Comparison of ENCODE assay signal across 21 cellular contexts in genomic region chr6:89400912-89401399, GRCh38. TPM values are rescaled to one million over a fixed set of nuclear protein-coding genes. Genes with fewer than 3 reads are reported as not detected.
DNase-seq lines count a peak whose midpoint lies in the region; ATAC-seq, FAIRE-seq and TF ChIP-seq lines count a peak whose summit lies in the region.
"Had no signal": no experiment of that assay in that cellular context is flagged by ENCODE, and none has a peak within 500 bp of the region (broad histone marks: within the 10 kb centered on the region; RNA-seq: fewer than 3 reads in every experiment).

No MANE protein-coding gene starts in this region.

- H3K4me1 Mint-ChIP-seq in type B pancreatic cell (ENCODE audit: unreplicated experiment), result peaks cover 8% of the 10 kb centered on the region

- no peak overlapping the region for H3K4me3 ChIP-seq in GM12878
- H3K4me3 ChIP-seq: adrenal gland, MG63 had no signal

- in situ Hi-C loops in GM12878 (cut with MboI), result no loop called here

- peaks cover 4% of the 10 kb centered on the region for H3K36me3 Mint-ChIP-seq in type B pancreatic cell

- H3K4me1 ChIP-seq in GM12878 (ENCODE audit: control insufficient read depth, insufficient read depth, low read length), result peaks cover 8% of the 10 kb centered on the region

- no peak for TF ChIP-seq RAD21 in GM12878 (IDR thresholded peaks at IDR 0.05; ENCODE audit: insufficient read depth, low read depth, low read length)

- DNase-seq in SKM-1 treated with dmso at 0.1 percent for 144 hours (lab: John Stamatoyannopoulos, UW; ENCODE audit: unreplicated experiment) (peak; percentile 49), SKM-1 (lab: John Stamatoyannopoulos, UW; ENCODE audit: unreplicated experiment) (no peak), GM12878 (ENCODE audit: low read depth, low spot score) (no peak), type B pancreatic cell (ENCODE audit: extremely low spot score, unreplicated experiment) (no peak), NCI-H2196 treated with DMSO at 0.1 percent for 48 hours (lab: John Stamatoyannopoulos, UW; ENCODE audit: unreplicated experiment) (no peak), caudate nucleus (lab: John Stamatoyannopoulos, UW) (no peak), dermis blood vessel endothelial cell (no peak)
- DNase-seq: activated gamma-delta T cell treated with Interleukin-2 at 50 U/mL for 16 hours; effector memory CD8-positive, alpha-beta T cell; H9; IMR-90; mesenchymal stem cell; MG63; naive thymus-derived CD8-positive, alpha-beta T cell; NCI-H1930; SIG-M5; stimulated activated CD4-positive, alpha-beta T cell treated with anti-CD3 and anti-CD28 coated beads, Interleukin-4, amount 100 ng/mL, for 4 hours; T-helper 17 cell; WERI-Rb-1 had no signal

- H2AFZ ChIP-seq in GM12878 (ENCODE audit: control insufficient read depth, low read depth, low read length), result no peak overlapping the region

- no peaks in the 10 kb centered on the region for H3K9me3 ChIP-seq in GM12878 (replicated peaks; ENCODE audit: control insufficient read depth, insufficient read depth, low read length)
- H3K9me3 ChIP-seq: adrenal gland, MG63 had no signal

- peaks cover 1% of the 10 kb centered on the region for H3K27me3 Mint-ChIP-seq in type B pancreatic cell
- H3K27me3 Mint-ChIP-seq: naive thymus-derived CD8-positive, alpha-beta T cell had no signal

- CTCF ChIA-PET in GM12878 (lab: Yijun Ruan, JAX), result interaction anchor here (1.2 kb wide), 1 partner anchor 29 kb away, joined by 4 read pairs; no protein-coding TSS in a partner anchor

- ATAC-seq in GM12878, result peak; percentile 42
- ATAC-seq: effector memory CD8-positive, alpha-beta T cell; naive thymus-derived CD8-positive, alpha-beta T cell; T-helper 17 cell had no signal

- SMC1A ChIA-PET in GM12878 (lab: Charles Lee; ENCODE audit: uncharacterized antibody, unreplicated experiment), result interaction anchor here (0.7 to 1.0 kb wide), 3 partner anchors 13 to 29 kb away, joined by 3 to 4 read pairs (median 3); no protein-coding TSS in a partner anchor

- 70% methylated on average over 6 of the region's 6 CpGs for WGBS in GM12878 (ENCODE audit: insufficient coverage, insufficient replicate concordance, low lambda C conversion rate, missing lambda C conversion rate)

- H3K4me2 ChIP-seq in GM12878 (ENCODE audit: control insufficient read depth, insufficient read depth), result no peak overlapping the region

- no peak for TF ChIP-seq CTCF in GM12878 (IDR thresholded peaks at IDR 0.05 in 2 of 3, conservative IDR thresholded peaks at IDR 0.05 in 1 of 3; ENCODE audit: control insufficient read depth in 2 of 3, extremely low read depth in 1 of 3, insufficient read depth in 1 of 3, low read depth in 3 of 3, low read length in 3 of 3)
- no peak for TF ChIP-seq CTCF in type B pancreatic cell (conservative IDR thresholded peaks at IDR 0.05)

- TF ChIP-seq EP300 in GM12878 (IDR thresholded peaks at IDR 0.05; ENCODE audit: borderline replicate concordance in 1 of 2, control insufficient read depth in 1 of 2, low read depth in 2 of 2, low read length in 2 of 2), result no peak

- no peaks in the 10 kb centered on the region for H3K36me3 ChIP-seq in GM12878 (ENCODE audit: control insufficient read depth in 2 of 2, insufficient read depth in 2 of 2, low read length in 1 of 2)
- H3K36me3 ChIP-seq: adrenal gland, MG63 had no signal

- no peak overlapping the region for H3K9ac ChIP-seq in GM12878 (ENCODE audit: control insufficient read depth, insufficient read depth, low read length)

- BruUV-seq in GM12878 (replicated peaks; lab: Mats Ljungman, UMichigan), result no TSS peak

- no peak for FAIRE-seq in GM12878 (lab: Jason Lieb, UNC)

- H3K4me3 Mint-ChIP-seq in type B pancreatic cell, result no peak overlapping the region
- H3K4me3 Mint-ChIP-seq: effector memory CD8-positive, alpha-beta T cell; H9; T-helper 17 cell had no signal

- H3K27ac ChIP-seq in GM12878 (ENCODE audit: control insufficient read depth, insufficient read depth) (no peak overlapping the region), layer of hippocampus (ENCODE audit: low read depth, low read length) (peak overlapping the region; percentile 3), caudate nucleus (ENCODE audit: low read depth, low read length) (no peak overlapping the region)
- H3K27ac ChIP-seq: adrenal gland, WERI-Rb-1 had no signal

- intact Hi-C loops in GM12878 (cut with micrococcal nuclease; ENCODE audit: unreplicated experiment), result no loop called here

- H3K9me3 Mint-ChIP-seq in type B pancreatic cell, result no peaks in the 10 kb centered on the region
- H3K9me3 Mint-ChIP-seq: effector memory CD8-positive, alpha-beta T cell; H9; naive thymus-derived CD8-positive, alpha-beta T cell had no signal

- H4K20me1 ChIP-seq in GM12878 (ENCODE audit: control insufficient read depth, insufficient read depth), result no peaks in the 10 kb centered on the region

- RAD21 ChIA-PET in GM12878 (lab: Charles Lee; ENCODE audit: unreplicated experiment), result no interaction called here

- H3K27me3 ChIP-seq in GM12878 (replicated peaks in 1 of 2; ENCODE audit: control insufficient read depth in 2 of 2, insufficient read depth in 2 of 2, low read length in 1 of 2) (no peaks in the 10 kb centered on the region), layer of hippocampus (ENCODE audit: control insufficient read depth, insufficient read depth, low read length) (no peaks in the 10 kb centered on the region)
- H3K27me3 ChIP-seq: adrenal gland, MG63 had no signal

- H3K79me2 ChIP-seq in GM12878 (ENCODE audit: control insufficient read depth, insufficient read depth, low read length), result peaks cover 32% of the 10 kb centered on the region

- no peak for TF ChIP-seq POLR2A in GM12878 (IDR thresholded peaks at IDR 0.05; ENCODE audit: low read depth, low read length)

- peak overlapping the region; percentile 24 for H3K27ac Mint-ChIP-seq in type B pancreatic cell
- H3K27ac Mint-ChIP-seq: effector memory CD8-positive, alpha-beta T cell; H9; T-helper 17 cell had no signal

- POLR2A ChIA-PET in GM12878 (lab: Charles Lee), result no interaction called here

RNA-seq across cellular contexts. Expression of gene RRAGD, which starts 11.1 kb away (rescaled TPM):
- 8.4 and 8.8 TPM in 2 replicates for total RNA-seq in GM12878 (2013; cell fraction: nucleolus; rRNA removed)
- total RNA-seq in GM12878 (2014; rRNA removed), result 8.2 and 8.9 TPM in 2 replicates
- 12.9 and 13.6 TPM in 2 replicates for total RNA-seq in GM12878 (2014; rRNA removed; fragmentation: Illumina TruSeq; extraction: Trizol)
- total RNA-seq in GM12878 (2021), result 15.6 and 16.5 TPM in 2 replicates
- 34.4 TPM for polyA plus RNA-seq in GM12878 (2011; ENCODE audit: low read depth)
- polyA plus RNA-seq in GM12878 (2011; rRNA removed), result 17.4 and 25.5 TPM in 2 replicates
- 5.4 and 5.8 TPM in 2 replicates for polyA plus RNA-seq in GM12878 (2011; cell fraction: cytosol; rRNA removed)
- 2.7 and 4.2 TPM in 2 replicates for polyA plus RNA-seq in GM12878 (2011; cell fraction: nucleus; rRNA removed)
- polyA plus RNA-seq in GM12878 (2012), result 41.1 and 60.7 TPM in 2 replicates
- 9.8 and 15.3 TPM in 2 replicates for polyA plus RNA-seq in GM12878 (2014; fragmentation: Illumina TruSeq; extraction: Trizol)
- 1 to 10 TPM; 4.6 to 4.8 TPM for polyA plus RNA-seq in GM12878 (2014; fragmentation: Nextera tagmentation; extraction: Ambion mirVana)
- polyA plus RNA-seq in GM12878 (2014; rRNA removed), result 6.3 and 8.1 TPM in 2 replicates
- 1 to 10 TPM; 5.6 to 8.7 TPM for polyA plus RNA-seq in GM12878 (2016; fragmentation: Nextera tagmentation; extraction: Ambion mirVana)
- 7.4 and 12.2 TPM in 2 replicates for polyA minus RNA-seq in GM12878 (2011; rRNA and poly(A)+ RNA removed)
- polyA minus RNA-seq in GM12878 (2011; cell fraction: cytosol; rRNA and poly(A)+ RNA removed), result 3.2 and 4.7 TPM in 2 replicates
- polyA minus RNA-seq in GM12878 (2011; cell fraction: nucleus; rRNA and poly(A)+ RNA removed), result 1.2 and 1.4 TPM in 2 replicates
- total RNA-seq in type B pancreatic cell (ENCODE audit: low replicate concordance), result 18.0 and 19.7 TPM in 2 replicates
- 0.51 and 1.2 TPM in 2 replicates for total RNA-seq in dermis blood vessel endothelial cell
- total RNA-seq: IMR-90 had no signal
- polyA plus RNA-seq: IMR-90 had no signal

RNA-seq across cellular contexts. Expression of gene ANKRD6, which starts 32.0 kb away (rescaled TPM):
- total RNA-seq in GM12878 (2013; cell fraction: nucleolus; rRNA removed), result 5.5 and 5.9 TPM in 2 replicates
- 0.33 and 0.90 TPM in 2 replicates for total RNA-seq in GM12878 (2014; rRNA removed)
- total RNA-seq in GM12878 (2014; rRNA removed; fragmentation: Illumina TruSeq; extraction: Trizol), result 0.36 and 0.74 TPM in 2 replicates
- total RNA-seq in GM12878 (2021), result 0.72 and 0.93 TPM in 2 replicates
- 0.92 TPM for polyA plus RNA-seq in GM12878 (2011; ENCODE audit: low read depth)
- polyA plus RNA-seq in GM12878 (2011; rRNA removed), result 0.41 and 0.48 TPM in 2 replicates
- 0.27 and 0.52 TPM in 2 replicates for polyA plus RNA-seq in GM12878 (2011; cell fraction: cytosol; rRNA removed)
- 0.80 and 0.91 TPM in 2 replicates for polyA plus RNA-seq in GM12878 (2011; cell fraction: nucleus; rRNA removed)
- polyA plus RNA-seq in GM12878 (2012), result 1.8 and 2.2 TPM in 2 replicates
- 0.26 and 0.97 TPM in 2 replicates for polyA plus RNA-seq in GM12878 (2014; fragmentation: Illumina TruSeq; extraction: Trizol)
- polyA plus RNA-seq in GM12878 (2014; fragmentation: Nextera tagmentation; extraction: Ambion mirVana), result under 1 TPM; 0.03 to 0.09 TPM
- polyA plus RNA-seq in GM12878 (2014; rRNA removed), result 0.34 and 0.42 TPM in 2 replicates
- polyA plus RNA-seq in GM12878 (2016; fragmentation: Nextera tagmentation; extraction: Ambion mirVana), result under 1 TPM; 0.24 to 0.60 TPM
- 0.41 and 1.2 TPM in 2 replicates for polyA minus RNA-seq in GM12878 (2011; rRNA and poly(A)+ RNA removed)
- polyA minus RNA-seq in GM12878 (2011; cell fraction: cytosol; rRNA and poly(A)+ RNA removed), result not detected in 2 replicates
- polyA minus RNA-seq in GM12878 (2011; cell fraction: nucleus; rRNA and poly(A)+ RNA removed), result 0.10 and 0.24 TPM in 2 replicates
- 33.0 and 34.0 TPM in 2 replicates for total RNA-seq in type B pancreatic cell (ENCODE audit: low replicate concordance)
- 12.1 and 13.6 TPM in 2 replicates for total RNA-seq in dermis blood vessel endothelial cell

RNA-seq across cellular contexts. Expression of gene UBE2J1, which starts 48.4 kb away (rescaled TPM):
- 36.7 and 38.5 TPM in 2 replicates for total RNA-seq in GM12878 (2013; cell fraction: nucleolus; rRNA removed)
- total RNA-seq in GM12878 (2014; rRNA removed) (90.6 and 96.0 TPM in 2 replicates), GM12878 (2014; rRNA removed; fragmentation: Illumina TruSeq; extraction: Trizol) (110 and 114 TPM in 2 replicates), GM12878 (2021) (84.3 and 85.9 TPM in 2 replicates), type B pancreatic cell (ENCODE audit: low replicate concordance) (30.6 and 32.0 TPM in 2 replicates), dermis blood vessel endothelial cell (48.2 and 65.5 TPM in 2 replicates)
- 65.5 TPM for polyA plus RNA-seq in GM12878 (2011; ENCODE audit: low read depth)
- polyA plus RNA-seq in GM12878 (2011; rRNA removed) (89.5 and 129 TPM in 2 replicates), GM12878 (2014; fragmentation: Illumina TruSeq; extraction: Trizol) (120 and 151 TPM in 2 replicates), GM12878 (2014; fragmentation: Nextera tagmentation; extraction: Ambion mirVana) (10 to 100 TPM; 48.7 to 69.1 TPM), GM12878 (2014; rRNA removed) (68.5 and 76.8 TPM in 2 replicates), GM12878 (2016; fragmentation: Nextera tagmentation; extraction: Ambion mirVana) (100 to 1,000 TPM; 129 to 131 TPM)
- polyA plus RNA-seq in GM12878 (2011; cell fraction: cytosol; rRNA removed), result 43.6 and 46.9 TPM in 2 replicates
- 22.2 and 24.3 TPM in 2 replicates for polyA plus RNA-seq in GM12878 (2011; cell fraction: nucleus; rRNA removed)
- polyA plus RNA-seq in GM12878 (2012), result 84.3 and 96.2 TPM in 2 replicates
- polyA minus RNA-seq in GM12878 (2011; rRNA and poly(A)+ RNA removed), result 59.3 and 75.9 TPM in 2 replicates
- polyA minus RNA-seq in GM12878 (2011; cell fraction: cytosol; rRNA and poly(A)+ RNA removed), result 25.3 and 30.1 TPM in 2 replicates
- polyA minus RNA-seq in GM12878 (2011; cell fraction: nucleus; rRNA and poly(A)+ RNA removed), result 11.0 and 17.1 TPM in 2 replicates
